Comparison of ENCODE assay signal across 8 cellular contexts in the genomic region with DNA sequence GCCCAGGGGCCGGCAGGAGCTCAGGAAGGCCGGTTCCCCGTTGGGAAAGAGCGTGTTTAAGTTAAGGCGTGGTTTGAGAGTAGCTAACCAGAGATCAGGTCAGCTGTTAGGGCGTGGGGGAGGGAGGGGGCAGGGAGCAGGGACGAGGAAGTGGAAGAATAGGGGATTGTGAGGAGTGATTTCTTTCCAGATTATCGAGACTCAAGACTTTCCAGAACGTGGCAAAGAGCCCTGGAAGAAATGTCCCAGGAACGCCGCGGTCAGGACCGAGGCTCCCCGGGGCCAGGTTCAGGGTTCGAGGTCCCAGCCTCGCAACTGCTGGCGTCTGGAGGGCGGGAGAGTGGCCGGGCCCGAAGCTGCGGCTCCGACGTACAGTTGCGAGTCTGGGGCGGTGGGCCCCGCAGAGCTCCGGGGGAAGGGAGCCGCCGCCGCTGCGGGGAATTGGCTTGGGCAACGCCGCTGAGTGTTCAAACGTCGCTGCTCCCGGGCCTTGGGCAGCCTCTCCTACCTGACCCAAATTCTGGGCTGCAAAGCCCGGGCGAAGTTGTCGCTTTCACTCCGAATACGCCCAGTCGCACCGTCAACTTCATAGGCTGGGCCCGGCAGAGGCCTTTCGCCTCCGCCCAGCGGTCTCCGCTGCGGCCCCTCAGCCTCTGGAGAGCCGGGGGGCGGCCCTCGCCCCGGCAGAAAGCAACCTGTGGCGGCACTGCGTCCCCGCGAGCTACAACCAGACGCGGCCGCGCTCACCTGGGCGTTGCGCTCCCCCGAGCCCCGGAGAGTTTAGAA. TPM values are rescaled to one million over a fixed set of nuclear protein-coding genes. Genes with fewer than 3 reads are reported as not detected.
A peak's percentile ranks its signal among the peaks of the same experiment; 100 is the strongest.
DNase-seq lines count a peak whose midpoint lies in the region; ATAC-seq, FAIRE-seq and TF ChIP-seq lines count a peak whose summit lies in the region.

No MANE protein-coding gene starts in this region.

- TF ChIP-seq EP300 in GM12878 (IDR thresholded peaks at IDR 0.05; ENCODE audit: borderline replicate concordance in 1 of 2, control insufficient read depth in 1 of 2, low read depth in 2 of 2, low read length in 2 of 2): no peak

- SMC1A ChIA-PET in GM12878 (lab: Charles Lee; ENCODE audit: uncharacterized antibody, unreplicated experiment): interaction anchor here (1.0 to 1.3 kb wide), 2 partner anchors 115 to 520 kb away, joined by 3 read pairs; no protein-coding TSS in a partner anchor

- WGBS in GM12878 (ENCODE audit: insufficient coverage, insufficient replicate concordance, low lambda C conversion rate, missing lambda C conversion rate): 3% methylated on average over 57 of the region's 65 CpGs

- no peak overlapping the region for H3K4me2 ChIP-seq in BLaER1
- peak overlapping the region; percentile 100 for H3K4me2 ChIP-seq in GM12878 (ENCODE audit: control insufficient read depth, insufficient read depth)

- BruUV-seq in GM12878 (replicated peaks; lab: Mats Ljungman, UMichigan): no TSS peak

- CTCF ChIA-PET in GM12878 (lab: Yijun Ruan, JAX): interaction anchor here (1.1 to 1.9 kb wide), 4 partner anchors 12 to 155 kb away, joined by 3 to 7 read pairs (median 3); no protein-coding TSS in a partner anchor

- H3K4me3 ChIP-seq in BLaER1: peak overlapping the region; percentile 34; the same call in 1 of the 2 replicates
- H3K4me3 ChIP-seq in GM12878: peak overlapping the region; percentile 68
- H3K4me3 ChIP-seq in lower lobe of right lung: peak overlapping the region; percentile 49
- H3K4me3 ChIP-seq in vagina: peak overlapping the region; percentile 43 to 47

- peak overlapping the region; percentile 65 for H3K4me3 Mint-ChIP-seq in HFFc6

- TF ChIP-seq RAD21 in GM12878 (IDR thresholded peaks at IDR 0.05; ENCODE audit: insufficient read depth, low read depth, low read length): no peak

- H3K9me3 Mint-ChIP-seq in HFFc6: no peaks in the 10 kb centered on the region

- no peak overlapping the region for H3K27ac ChIP-seq in BLaER1
- H3K27ac ChIP-seq in GM12878 (ENCODE audit: control insufficient read depth, insufficient read depth): no peak overlapping the region
- no peak overlapping the region for H3K27ac ChIP-seq in lower lobe of right lung
- H3K27ac ChIP-seq in vagina: peak overlapping the region; percentile 71

- H3K36me3 Mint-ChIP-seq in HFFc6 (ENCODE audit: low read depth): peaks cover 8% of the 10 kb centered on the region; the same call in 1 of the 2 replicates

- H3K4me1 Mint-ChIP-seq in HFFc6 (ENCODE audit: low read depth): peaks cover 36% of the 10 kb centered on the region

- TF ChIP-seq POLR2A in GM12878 (IDR thresholded peaks at IDR 0.05; ENCODE audit: low read depth, low read length): no peak
- TF ChIP-seq POLR2A in vagina (IDR thresholded peaks at IDR 0.05): no peak

- in situ Hi-C loops in GM12878 (cut with MboI): no loop called here

- H3K4me1 ChIP-seq in BLaER1: peaks cover 8% of the 10 kb centered on the region
- peaks cover 11% of the 10 kb centered on the region; the same call in 1 of the 2 replicates for H3K4me1 ChIP-seq in GM12878 (ENCODE audit: control insufficient read depth, insufficient read depth, low read length)
- peaks cover 48% of the 10 kb centered on the region for H3K4me1 ChIP-seq in lower lobe of right lung
- peaks cover 37% of the 10 kb centered on the region for H3K4me1 ChIP-seq in vagina

- H3K27me3 Mint-ChIP-seq in HFFc6 (ENCODE audit: insufficient read depth): no peaks in the 10 kb centered on the region; the same call in 1 of the 2 replicates

- ATAC-seq in GM12878 (peak; percentile 80), lower lobe of right lung (peak; percentile 52 to 60), GM21723 (IDR thresholded peaks at IDR 0.05; ENCODE audit: unreplicated experiment) (no peak), GM21515 (IDR thresholded peaks at IDR 0.05; ENCODE audit: unreplicated experiment) (no peak)

- H3K9ac ChIP-seq in BLaER1: no peak overlapping the region
- H3K9ac ChIP-seq in GM12878 (ENCODE audit: control insufficient read depth, insufficient read depth, low read length): peak overlapping the region; percentile 35; the same call in 1 of the 2 replicates

- DNase-seq in HFFc6: no peak
- no peak for DNase-seq in GM12878 (ENCODE audit: low read depth, low spot score)
- peak; percentile 63 for DNase-seq in lower lobe of right lung
- no peak for DNase-seq in vagina (ENCODE audit: extremely low spot score in 2 of 2)
- no peak for DNase-seq in superior temporal gyrus (ENCODE audit: extremely low spot score)

- peak overlapping the region; percentile 61 for H2AFZ ChIP-seq in GM12878 (ENCODE audit: control insufficient read depth, low read depth, low read length)

- H3K27me3 ChIP-seq in BLaER1 (peaks cover 72% of the 10 kb centered on the region), GM12878 (replicated peaks in 1 of 2; ENCODE audit: control insufficient read depth in 2 of 2, insufficient read depth in 2 of 2, low read length in 1 of 2) (peaks cover 15 to 35% of the 10 kb centered on the region in 2 experiments), lower lobe of right lung (ENCODE audit: low read depth) (peaks cover 81% of the 10 kb centered on the region), vagina (no peaks in the 10 kb centered on the region)

- TF ChIP-seq CTCF in HFFc6 (IDR thresholded peaks at IDR 0.05) (no peak), GM12878 (IDR thresholded peaks at IDR 0.05 in 2 of 3, conservative IDR thresholded peaks at IDR 0.05 in 1 of 3; ENCODE audit: control insufficient read depth in 2 of 3, extremely low read depth in 1 of 3, insufficient read depth in 1 of 3, low read depth in 3 of 3, low read length in 3 of 3) (no peak), lower lobe of right lung (IDR thresholded peaks at IDR 0.05) (no peak), vagina (IDR thresholded peaks at IDR 0.05) (no peak)

- POLR2A ChIA-PET in GM12878 (lab: Charles Lee): interaction anchor here (0.6 kb wide), 1 partner anchor 10 kb away, joined by 3 read pairs; the partner anchor contains the start of gene ISL2

- H4K20me1 ChIP-seq in BLaER1 (peaks cover 59% of the 10 kb centered on the region), GM12878 (ENCODE audit: control insufficient read depth, insufficient read depth) (no peaks in the 10 kb centered on the region)

- intact Hi-C loops in GM12878 (cut with micrococcal nuclease; ENCODE audit: unreplicated experiment) (loop anchor here (5.0 kb wide), 1 partner anchor 496 kb away; no protein-coding TSS in a partner anchor), lower lobe of right lung (cut with DNase I) (no loop called here), vagina (cut with DNase I) (no loop called here)

- H3K79me2 ChIP-seq in GM12878 (ENCODE audit: control insufficient read depth, insufficient read depth, low read length): no peaks in the 10 kb centered on the region

- RAD21 ChIA-PET in GM12878 (lab: Charles Lee; ENCODE audit: unreplicated experiment): interaction anchor here (0.6 kb wide), 1 partner anchor 35 kb away, joined by 3 read pairs; the partner anchor contains the start of gene ETFA

- FAIRE-seq in GM12878 (lab: Jason Lieb, UNC): no peak

- H3K36me3 ChIP-seq in BLaER1 (peaks cover 13% of the 10 kb centered on the region), GM12878 (ENCODE audit: control insufficient read depth in 2 of 2, insufficient read depth in 2 of 2, low read length in 1 of 2) (no peaks in the 10 kb centered on the region), lower lobe of right lung (no peaks in the 10 kb centered on the region), vagina (no peaks in the 10 kb centered on the region)

- peaks cover 48% of the 10 kb centered on the region for H3K9me3 ChIP-seq in BLaER1
- no peaks in the 10 kb centered on the region; the same call in 2 of the 3 replicates for H3K9me3 ChIP-seq in GM12878 (replicated peaks; ENCODE audit: control insufficient read depth, insufficient read depth, low read length)
- H3K9me3 ChIP-seq in lower lobe of right lung: no peaks in the 10 kb centered on the region
- H3K9me3 ChIP-seq in vagina: no peaks in the 10 kb centered on the region

- peak overlapping the region; percentile 38; the same call in 1 of the 2 replicates for H3K27ac Mint-ChIP-seq in HFFc6

RNA-seq across cellular contexts. Expression of gene ISL2, which starts 9.5 kb away (rescaled TPM):
- 1 to 10 TPM; 3.7 to 6.6 (median 5.0) TPM for total RNA-seq in HFFc6 (2021; fragmentation: NEBNext Ultra II Directional; extraction: Animal tissue kit (Norgen Biotek cat#: 25700))
- total RNA-seq in GM12878 (2013; cell fraction: nucleolus; rRNA removed): 0.29 TPM in 1 of 2 replicates, not detected in the other
- total RNA-seq in GM12878 (2014; rRNA removed) (0.11 TPM in 1 of 2 replicates, not detected in the other), GM12878 (2014; rRNA removed; fragmentation: Illumina TruSeq; extraction: Trizol) (not detected in 2 replicates), GM12878 (2021) (0.26 TPM in 1 of 2 replicates, not detected in the other), lower lobe of right lung (0.38 TPM), vagina (2.0 TPM)
- 0.91 TPM for polyA plus RNA-seq in GM12878 (2011; ENCODE audit: low read depth)
- polyA plus RNA-seq in GM12878 (2011; rRNA removed) (0.06 and 0.08 TPM in 2 replicates), GM12878 (2014; fragmentation: Illumina TruSeq; extraction: Trizol) (not detected in 2 replicates), GM12878 (2014; fragmentation: Nextera tagmentation; extraction: Ambion mirVana) (not detected), GM12878 (2014; rRNA removed) (0.05 TPM in 1 of 2 replicates, not detected in the other), GM12878 (2016; fragmentation: Nextera tagmentation; extraction: Ambion mirVana) (not detected)
- polyA plus RNA-seq in GM12878 (2011; cell fraction: cytosol; rRNA removed): 0.18 and 0.30 TPM in 2 replicates
- 1.6 and 1.7 TPM in 2 replicates for polyA plus RNA-seq in GM12878 (2011; cell fraction: nucleus; rRNA removed)
- 1.4 and 2.3 TPM in 2 replicates for polyA plus RNA-seq in GM12878 (2012)
- 0.15 TPM in 1 of 2 replicates, not detected in the other for polyA minus RNA-seq in GM12878 (2011; rRNA and poly(A)+ RNA removed)
- 1.7 TPM in 1 of 2 replicates, not detected in the other for polyA minus RNA-seq in GM12878 (2011; cell fraction: cytosol; rRNA and poly(A)+ RNA removed)
- polyA minus RNA-seq in GM12878 (2011; cell fraction: nucleus; rRNA and poly(A)+ RNA removed): not detected in 2 replicates

RNA-seq across cellular contexts. Expression of gene ETFA, which starts 34.8 kb away (rescaled TPM):
- 100 to 1,000 TPM; 127 to 161 (median 146) TPM for total RNA-seq in HFFc6 (2021; fragmentation: NEBNext Ultra II Directional; extraction: Animal tissue kit (Norgen Biotek cat#: 25700))
- 212 and 216 TPM in 2 replicates for total RNA-seq in GM12878 (2013; cell fraction: nucleolus; rRNA removed)
- total RNA-seq in GM12878 (2014; rRNA removed) (129 and 135 TPM in 2 replicates), GM12878 (2014; rRNA removed; fragmentation: Illumina TruSeq; extraction: Trizol) (156 and 159 TPM in 2 replicates), GM12878 (2021) (149 and 172 TPM in 2 replicates), lower lobe of right lung (81.2 TPM), vagina (97.5 TPM)
- polyA plus RNA-seq in GM12878 (2011; ENCODE audit: low read depth): 156 TPM
- polyA plus RNA-seq in GM12878 (2011; rRNA removed) (331 and 404 TPM in 2 replicates), GM12878 (2014; fragmentation: Illumina TruSeq; extraction: Trizol) (166 and 192 TPM in 2 replicates), GM12878 (2014; fragmentation: Nextera tagmentation; extraction: Ambion mirVana) (100 to 1,000 TPM; 114 to 124 TPM), GM12878 (2014; rRNA removed) (136 and 148 TPM in 2 replicates), GM12878 (2016; fragmentation: Nextera tagmentation; extraction: Ambion mirVana) (100 to 1,000 TPM; 290 to 320 TPM)
- polyA plus RNA-seq in GM12878 (2011; cell fraction: cytosol; rRNA removed): 181 and 197 TPM in 2 replicates
- polyA plus RNA-seq in GM12878 (2011; cell fraction: nucleus; rRNA removed): 100 and 118 TPM in 2 replicates
- 172 and 177 TPM in 2 replicates for polyA plus RNA-seq in GM12878 (2012)
- polyA minus RNA-seq in GM12878 (2011; rRNA and poly(A)+ RNA removed): 154 and 211 TPM in 2 replicates
- 45.7 and 54.7 TPM in 2 replicates for polyA minus RNA-seq in GM12878 (2011; cell fraction: cytosol; rRNA and poly(A)+ RNA removed)
- polyA minus RNA-seq in GM12878 (2011; cell fraction: nucleus; rRNA and poly(A)+ RNA removed): 43.0 and 54.1 TPM in 2 replicates

Comparison
In these comparisons a context has a peak if more than half of its experiments do, and no peak if none do; other contexts are left out.
1. ATAC-seq: peak in GM12878 (single experiment) and lower lobe of right lung (2 of 2); none in GM21723 (single experiment) and GM21515 (single experiment).
2. Peak in every context shown above with its lines, with median percentiles within 50 percentile points of each other: H3K4me3 ChIP-seq.